Comparison of ENCODE assay signal across 5 cellular contexts in the genomic region with DNA sequence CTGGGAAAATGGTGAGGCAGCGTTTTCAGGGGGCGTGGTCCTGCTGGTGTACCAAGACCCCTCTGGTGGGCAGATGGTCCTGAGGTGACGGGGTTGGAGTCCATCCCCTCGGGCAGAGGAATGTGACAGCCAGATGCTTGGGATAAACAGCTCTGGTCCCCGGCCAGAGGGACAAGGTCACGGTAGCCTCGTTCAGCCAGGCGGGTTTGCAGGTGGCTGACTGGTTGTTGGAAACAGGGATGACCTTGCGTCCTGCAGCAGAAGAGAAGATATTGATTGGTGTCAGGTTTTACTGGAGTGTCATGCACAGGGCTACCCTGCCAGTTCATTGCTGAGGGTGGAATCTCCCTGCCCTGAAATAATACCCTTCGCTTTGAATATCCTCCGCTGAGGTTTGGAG. TPM values are rescaled to one million over a fixed set of nuclear protein-coding genes. Genes with fewer than 3 reads are reported as not detected.
"Had no signal": no experiment of that assay in that cellular context is flagged by ENCODE, and none has a peak within 500 bp of the region (broad histone marks: within the 10 kb centered on the region; RNA-seq: fewer than 3 reads in every experiment).

No MANE protein-coding gene starts in this region.

- H3K9me3 Mint-ChIP-seq: H9 had no signal

- H2AFZ ChIP-seq: GM23338 had no signal

- H3K4me3 Mint-ChIP-seq: GM23338, H9 had no signal

- DNase-seq: H9, HCEC 1CT, IMR-90 had no signal

- H3K4me3 ChIP-seq: GM23338 had no signal

- H3K4me1 Mint-ChIP-seq: GM23338, H9 had no signal

- ATAC-seq: GM23338 had no signal

- H3K27ac Mint-ChIP-seq: GM23338, H9 had no signal

- H3K4me2 ChIP-seq: GM23338 had no signal

RNA-seq across cellular contexts. Expression of a gene that starts 43.3 kb away (rescaled TPM):
- total RNA-seq: HT-29, IMR-90 had no signal
- polyA plus RNA-seq: IMR-90 had no signal
